28 cellular contexts compared by ENCODE assay signal in genomic region chr5:2889946-2890475, GRCh38.
"Had no signal": no experiment of that assay in that cellular context is flagged by ENCODE, and none has a peak within 500 bp of the region (broad histone marks: within the 10 kb centered on the region; RNA-seq: fewer than 3 reads in every experiment).

No MANE protein-coding gene starts in this region.

- ATAC-seq: activated CD4-positive, alpha-beta T cell treated with anti-CD3 and anti-CD28 coated beads for 36 hours; activated CD8-positive, alpha-beta T cell treated with anti-CD3 and anti-CD28 coated beads, Interleukin-2, amount 10 ng/mL, durations not matched to agents 7 days and 5 days; foreskin keratinocyte; heart right ventricle; left lung; lower lobe of right lung; mucosa of descending colon; natural killer cell treated with Interleukin-12 subunit alpha and Interleukin-12 subunit beta and Interleukin-15 and Interleukin-18, amount 100 ng/mL, for 72 hours; T-cell had no signal

- H3K4me1 ChIP-seq: esophagus muscularis mucosa, foreskin keratinocyte, heart right ventricle, left lung, lower lobe of right lung, prostate gland, transverse colon had no signal

- H3K27me3 ChIP-seq: brain microvascular endothelial cell, esophagus muscularis mucosa, foreskin keratinocyte, heart right ventricle, left lung, transverse colon had no signal

- H3K4me3 ChIP-seq: esophagus muscularis mucosa, heart right ventricle, left lung, lower lobe of right lung, mucosa of descending colon, prostate gland, smooth muscle cell, transverse colon had no signal

- H3K9me3 ChIP-seq: left lung, lower lobe of right lung, prostate gland, transverse colon had no signal

- H3K36me3 ChIP-seq: brain microvascular endothelial cell, esophagus muscularis mucosa, heart right ventricle, left lung, lower lobe of right lung, prostate gland, transverse colon had no signal

- H3K27ac ChIP-seq: brain microvascular endothelial cell, esophagus muscularis mucosa, foreskin keratinocyte, heart right ventricle, left lung, lower lobe of right lung, prostate gland, transverse colon had no signal

- DNase-seq: activated CD4-positive, alpha-beta T cell treated with anti-CD3 and anti-CD28 coated beads for 36 hours; activated CD4-positive, CD25-positive, alpha-beta regulatory T cell; activated CD8-positive, alpha-beta T cell treated with anti-CD3 and anti-CD28 coated beads, Interleukin-2, amount 10 ng/mL, durations not matched to agents 7 days and 5 days; activated gamma-delta T cell; activated naive CD4-positive, alpha-beta T cell treated with anti-CD3 and anti-CD28 coated beads, Interleukin-2, amount 10 ng/mL, durations not matched to agents 7 days and 5 days; activated naive CD8-positive, alpha-beta T cell treated with anti-CD3 and anti-CD28 coated beads, Interleukin-2, amount 10 ng/mL, durations not matched to agents 7 days and 5 days; activated T-cell treated with anti-CD3 and anti-CD28 coated beads, Interleukin-2, amount 50 U/mL, for 24 hours; brain microvascular endothelial cell; caudate nucleus; effector CD4-positive, alpha-beta T cell; foreskin keratinocyte; heart right ventricle; kidney glomerular epithelial cell; left lung; lower lobe of right lung; mesendoderm; mucosa of descending colon; retina; stimulated activated CD4-positive, alpha-beta T cell treated with anti-CD3 and anti-CD28 coated beads, Interleukin-1b, Interleukin-23, amount 100 ng/mL, for 48 hours; stimulated activated CD4-positive, alpha-beta T cell treated with anti-CD3 and anti-CD28 coated beads, Interleukin-4, amount 100 ng/mL, for 4 hours; stimulated activated CD8-positive, alpha-beta memory T cell treated with anti-CD3 and anti-CD28 coated beads, Interleukin-4, amount 100 ng/mL, for 48 hours; stimulated activated naive CD4-positive, alpha-beta T cell; T-cell; transverse colon had no signal
